In the genomic region with DNA sequence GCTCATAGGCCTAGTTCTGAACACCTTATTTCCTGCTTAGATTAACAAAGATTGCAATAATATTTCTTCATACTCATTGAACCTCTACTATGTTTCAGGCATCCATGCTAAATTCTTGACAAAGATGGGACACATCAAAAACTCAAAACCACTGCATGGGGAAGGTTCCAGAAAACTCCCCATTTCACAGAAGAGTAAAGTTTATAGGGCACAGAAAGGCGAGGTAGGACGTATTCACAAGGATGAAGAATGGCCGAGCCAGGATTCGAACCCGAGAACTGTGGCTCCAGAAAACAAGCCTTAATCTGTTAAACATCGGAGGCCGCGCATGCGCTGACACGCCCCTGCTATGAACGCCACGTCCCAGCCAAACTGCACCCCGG, we compare ENCODE assay signal across 8 cellular contexts.
DNase-seq lines count a peak whose midpoint lies in the region; TF ChIP-seq lines count a peak whose summit lies in the region.

No MANE protein-coding gene starts in this region.

- peak overlapping the region; percentile 87 for H3K27ac ChIP-seq in SU-DHL-6 (ENCODE audit: low read depth, low read length)
- peak overlapping the region; percentile 93 for H3K27ac ChIP-seq in rectal smooth muscle tissue (ENCODE audit: low read depth, low read length)

- no peak for DNase-seq in fibroblast of mammary gland (ENCODE audit: low read depth)
- DNase-seq in putamen (ENCODE audit: low spot score) = no peak
- DNase-seq in NOMO-1 treated with DMSO at 0.1 percent for 48 hours (lab: John Stamatoyannopoulos, UW; ENCODE audit: unreplicated experiment) = no peak
- no peak for DNase-seq in NCI-H748 treated with DMSO at 0.1 percent for 48 hours (lab: John Stamatoyannopoulos, UW)
- no peak for DNase-seq in pons (ENCODE audit: low spot score)

- no peaks in the 10 kb centered on the region for H3K4me1 ChIP-seq in rectal smooth muscle tissue (ENCODE audit: control insufficient read depth, insufficient read depth, low read length)

- H3K9me3 ChIP-seq in SU-DHL-6 (ENCODE audit: insufficient read depth, low read length) = no peaks in the 10 kb centered on the region

- TF ChIP-seq CTCF in SU-DHL-6 (IDR thresholded peaks at IDR 0.05; ENCODE audit: insufficient read depth, low read length, poor library complexity, severe bottlenecking) = no peak
- no peak for TF ChIP-seq CTCF in fibroblast of mammary gland (conservative IDR thresholded peaks at IDR 0.05; ENCODE audit: control insufficient read depth, insufficient read depth, low read depth, low read length)

- H4K20me1 ChIP-seq in SU-DHL-6 (ENCODE audit: low read depth, low read length) = no peaks in the 10 kb centered on the region

- H3K36me3 ChIP-seq in SU-DHL-6 (ENCODE audit: low read length) (no peaks in the 10 kb centered on the region), rectal smooth muscle tissue (ENCODE audit: control insufficient read depth, insufficient read depth, low read length) (peaks cover 2% of the 10 kb centered on the region)

- no peak overlapping the region for H2AFZ ChIP-seq in SU-DHL-6 (ENCODE audit: low read depth, low read length, severe bottlenecking)

- H3K9ac ChIP-seq in SU-DHL-6 (ENCODE audit: low read length) = peak overlapping the region; percentile 73
- no peak overlapping the region for H3K9ac ChIP-seq in rectal smooth muscle tissue (ENCODE audit: low read length)

- no peaks in the 10 kb centered on the region for H3F3A ChIP-seq in SU-DHL-6 (ENCODE audit: insufficient read depth)

- peaks cover 7% of the 10 kb centered on the region; the same call in 1 of the 2 replicates for H3K79me2 ChIP-seq in SU-DHL-6 (ENCODE audit: insufficient read depth, low read length)

- no peaks in the 10 kb centered on the region for H3K9me2 ChIP-seq in SU-DHL-6 (replicated peaks; ENCODE audit: insufficient read depth, low read length)

- no peaks in the 10 kb centered on the region for H3K27me3 ChIP-seq in SU-DHL-6 (ENCODE audit: low read length)
- H3K27me3 ChIP-seq in rectal smooth muscle tissue (ENCODE audit: control insufficient read depth, insufficient read depth, low read length) = no peaks in the 10 kb centered on the region

- peak overlapping the region; percentile 96 for H3K4me2 ChIP-seq in SU-DHL-6 (ENCODE audit: low read depth, low read length, poor library complexity, severe bottlenecking)

- H3K4me3 ChIP-seq in GM08714 (ENCODE audit: low read length) (peak overlapping the region; percentile 52), SU-DHL-6 (ENCODE audit: insufficient read depth, low read length, poor library complexity, severe bottlenecking) (peak overlapping the region; percentile 82), fibroblast of mammary gland (ENCODE audit: control insufficient read depth, low read depth, low read length) (peak overlapping the region; percentile 63), rectal smooth muscle tissue (ENCODE audit: low read length) (peak overlapping the region; percentile 64)
